Comparison of ENCODE assay signal across 8 cellular contexts in genomic region chr3:157526036-157526435, GRCh38.
"Had no signal": no experiment of that assay in that cellular context is flagged by ENCODE, and none has a peak within 500 bp of the region (broad histone marks: within the 10 kb centered on the region; RNA-seq: fewer than 3 reads in every experiment).

No MANE protein-coding gene starts in this region.

- H3K9me3 ChIP-seq: HAP-1 had no signal

- ATAC-seq: GM23338, HCT116 had no signal

- DNase-seq: GM23248, GOT3, H7, H9, HFFc6 had no signal

- H3K9ac ChIP-seq: GM23248 had no signal

- H2AFZ ChIP-seq: GM23248, GM23338 had no signal

- H3K36me3 ChIP-seq: HAP-1 had no signal

- H3K4me1 ChIP-seq: HAP-1 had no signal

- H3K4me2 ChIP-seq: GM23338 had no signal

- H3K4me3 ChIP-seq: GM23248, GM23338, HAP-1 had no signal
